12 cellular contexts compared by ENCODE assay signal in the genomic region with DNA sequence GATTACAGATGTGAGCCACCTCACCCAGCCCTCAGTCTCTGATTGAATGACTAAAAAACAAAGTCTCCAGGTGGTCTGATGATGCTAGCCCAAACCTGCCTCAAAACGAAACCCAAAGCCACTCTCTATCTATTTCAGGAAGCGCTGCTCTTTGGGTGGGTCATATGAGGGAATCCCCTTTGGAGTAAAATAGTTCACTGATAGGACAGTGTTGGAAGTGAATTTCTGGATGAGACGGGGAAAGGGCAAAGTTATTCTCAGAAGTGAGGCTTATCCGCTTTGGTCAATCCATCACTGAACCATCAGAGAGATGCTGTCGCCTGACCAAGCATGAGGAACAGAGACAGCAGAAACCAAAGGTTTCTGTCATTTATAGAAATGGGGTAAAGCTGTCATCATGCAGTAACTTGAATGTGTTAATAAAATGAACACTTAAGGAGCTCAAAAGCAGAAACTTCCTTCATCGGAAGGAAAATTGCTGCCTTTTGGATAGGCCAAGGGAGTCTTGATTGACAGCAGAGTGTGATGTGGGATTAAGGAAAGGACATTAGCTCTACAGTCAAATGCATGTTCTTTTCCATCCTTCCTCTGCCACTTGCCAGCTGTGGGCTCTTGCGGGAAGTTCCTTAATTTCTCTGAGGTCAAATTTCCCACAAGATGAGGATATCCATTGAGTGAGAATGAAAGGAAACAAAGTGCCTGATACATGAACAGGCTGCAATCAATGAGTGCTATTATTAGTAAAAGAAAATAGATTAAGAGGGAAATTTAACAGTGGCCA.
DNase-seq lines count a peak whose midpoint lies in the region; ATAC-seq and TF ChIP-seq lines count a peak whose summit lies in the region.
"Had no signal": no experiment of that assay in that cellular context is flagged by ENCODE, and none has a peak within 500 bp of the region (broad histone marks: within the 10 kb centered on the region; RNA-seq: fewer than 3 reads in every experiment).

No MANE protein-coding gene starts in this region.

- no peaks in the 10 kb centered on the region for H3K9me3 ChIP-seq in upper lobe of right lung
- no peaks in the 10 kb centered on the region for H3K9me3 ChIP-seq in Caco-2
- H3K9me3 ChIP-seq: SK-N-SH had no signal

- intact Hi-C loops in upper lobe of right lung (cut with DNase I) (no loop called here), Caco-2 (cut with micrococcal nuclease; ENCODE audit: unreplicated experiment) (no loop called here)

- no peak for TF ChIP-seq CTCF in upper lobe of right lung (IDR thresholded peaks at IDR 0.05)
- TF ChIP-seq CTCF in Caco-2 (IDR thresholded peaks at IDR 0.05; ENCODE audit: insufficient read depth in 1 of 2, low read depth in 1 of 2, low read length in 1 of 2, severe bottlenecking in 1 of 2, unreplicated experiment in 1 of 2), result no peak

- H3K4me1 ChIP-seq in upper lobe of right lung (no peaks in the 10 kb centered on the region), Caco-2 (no peaks in the 10 kb centered on the region)

- CTCF ChIA-PET in Caco-2 (lab: Charles Lee), result no interaction called here

- BruUV-seq in Caco-2 (replicated peaks; lab: Mats Ljungman, UMichigan), result no TSS peak

- H3K27ac Mint-ChIP-seq in Caco-2 (ENCODE audit: unreplicated experiment), result no peak overlapping the region

- POLR2A ChIA-PET in Caco-2 (lab: Charles Lee), result no interaction called here

- no peaks in the 10 kb centered on the region for H3K9me3 Mint-ChIP-seq in Caco-2 (ENCODE audit: unreplicated experiment)

- H3K36me3 Mint-ChIP-seq in Caco-2 (ENCODE audit: insufficient read depth, unreplicated experiment), result no peaks in the 10 kb centered on the region

- H3K27me3 Mint-ChIP-seq in Caco-2 (ENCODE audit: insufficient read depth, unreplicated experiment), result no peaks in the 10 kb centered on the region

- no peaks in the 10 kb centered on the region for H3K27me3 ChIP-seq in upper lobe of right lung
- no peaks in the 10 kb centered on the region for H3K27me3 ChIP-seq in Caco-2 (replicated peaks; ENCODE audit: control insufficient read depth, insufficient read depth, low read length)

- no peak overlapping the region for H3K4me3 Mint-ChIP-seq in Caco-2 (ENCODE audit: unreplicated experiment)

- no peak overlapping the region for H3K27ac ChIP-seq in upper lobe of right lung

- H3K4me1 Mint-ChIP-seq in Caco-2 (ENCODE audit: low read depth, unreplicated experiment), result no peaks in the 10 kb centered on the region

- H3K4me3 ChIP-seq in upper lobe of right lung, result no peak overlapping the region
- H3K4me3 ChIP-seq in Caco-2 (ENCODE audit: low read depth, low read length), result no peak overlapping the region

- DNase-seq in foreskin melanocyte (peak; percentile 61), NCI-H1417 treated with DMSO at 0.1 percent for 48 hours (lab: John Stamatoyannopoulos, UW) (no peak), upper lobe of right lung (no peak), Caco-2 (no peak)
- DNase-seq: activated CD4-positive, alpha-beta T cell treated with anti-CD3 and anti-CD28 coated beads, Interleukin-2, amount 50 U/mL, for 4 hours; effector memory CD4-positive, alpha-beta T cell; midbrain; NCI-H69; SK-N-SH had no signal

- H3K36me3 ChIP-seq in upper lobe of right lung, result peaks cover 10% of the 10 kb centered on the region
- no peaks in the 10 kb centered on the region for H3K36me3 ChIP-seq in Caco-2 (ENCODE audit: control insufficient read depth, insufficient read depth, low read length)

- ATAC-seq in GM18909 (IDR thresholded peaks at IDR 0.05; ENCODE audit: poor library complexity, unreplicated experiment), result peak; percentile 90
- ATAC-seq in GM21515 (IDR thresholded peaks at IDR 0.05; ENCODE audit: unreplicated experiment), result peak; percentile 86
- peak; percentile 83 for ATAC-seq in HG03064 (IDR thresholded peaks at IDR 0.05; ENCODE audit: low read depth, unreplicated experiment)
- ATAC-seq in upper lobe of right lung, result no peak
